1 cellular context compared by ENCODE assay signal in genomic region chr16:14109782-14110727, GRCh38.
TF ChIP-seq lines count a peak whose summit lies in the region.

No MANE protein-coding gene starts in this region.

TF ChIP-seq in GM23338, 12 proteins besides CTCF, POLR2A, EP300 and RAD21 (continued from another document):
- TF ChIP-seq ZNF462 (CRISPR knock-in tag; IDR thresholded peaks at IDR 0.05) (no peak), CREB1 (CRISPR knock-in tag; IDR thresholded peaks at IDR 0.05; ENCODE audit: low read depth) (no peak), ZNF331 (CRISPR knock-in tag; IDR thresholded peaks at IDR 0.05; ENCODE audit: low read depth) (no peak), EZH2phosphoT487 (IDR thresholded peaks at IDR 0.05; ENCODE audit: unreplicated experiment) (no peak), REST (IDR thresholded peaks at IDR 0.05; ENCODE audit: unreplicated experiment) (no peak), ZNF114 (CRISPR knock-in tag; IDR thresholded peaks at IDR 0.05) (no peak), ETS1 (IDR thresholded peaks at IDR 0.05) (no peak), NANOG (IDR thresholded peaks at IDR 0.05; ENCODE audit: borderline replicate concordance) (no peak)
